8 cellular contexts compared by ENCODE assay signal in the genomic region with DNA sequence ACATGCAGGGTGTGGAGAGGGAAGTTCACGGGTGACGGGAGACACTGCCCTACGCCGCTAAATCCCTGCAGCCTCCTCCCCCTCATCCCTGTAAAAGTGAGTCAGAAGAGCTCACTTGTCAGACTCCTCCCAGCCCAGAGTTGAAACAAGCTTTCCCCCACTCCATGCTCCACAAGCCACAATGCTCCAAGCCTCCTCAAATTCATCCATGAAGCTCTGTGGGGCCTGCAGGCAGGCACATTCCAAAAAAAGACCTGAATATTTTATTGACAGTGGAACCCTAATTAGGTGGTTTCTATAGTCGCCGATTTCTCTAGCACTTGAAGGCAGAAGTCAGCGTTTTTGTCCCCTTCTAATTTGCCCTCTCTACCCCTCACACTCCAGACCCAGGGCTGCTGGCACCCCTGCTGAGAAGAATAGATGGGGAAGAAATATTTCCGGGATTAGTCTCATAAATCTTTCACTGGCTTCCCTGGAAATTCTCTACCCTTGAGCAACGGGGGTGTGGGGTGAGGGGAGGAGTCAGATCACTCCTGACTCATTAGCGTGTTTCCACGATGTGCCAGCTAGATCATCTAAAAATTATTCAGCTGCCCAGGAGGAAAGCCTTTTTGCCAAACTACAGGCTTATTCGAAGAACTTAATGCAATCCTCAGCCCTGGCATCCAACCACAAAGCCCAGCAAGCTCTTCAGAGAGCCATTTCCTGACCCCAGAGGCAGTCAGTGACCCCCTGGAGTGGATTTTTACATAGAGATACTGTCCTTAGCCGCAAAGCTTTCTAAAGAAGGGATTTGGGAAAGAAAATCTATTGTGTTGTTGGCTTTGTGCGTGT.
DNase-seq lines count a peak whose midpoint lies in the region; ATAC-seq and TF ChIP-seq lines count a peak whose summit lies in the region.

No MANE protein-coding gene starts in this region.

- peaks cover 8 to 11% (median 9%) of the 10 kb centered on the region in 5 donors for H3K27me3 Mint-ChIP-seq in naive thymus-derived CD4-positive, alpha-beta T cell

- H3K9ac ChIP-seq in ES-I3 (ENCODE audit: low read depth, low read length): peak overlapping the region; percentile 35

- H3K4me3 Mint-ChIP-seq in naive thymus-derived CD4-positive, alpha-beta T cell: no peak overlapping the region

- H3K4me1 Mint-ChIP-seq in naive thymus-derived CD4-positive, alpha-beta T cell: no peaks in the 10 kb centered on the region

- H3K9me3 ChIP-seq in ES-I3 (ENCODE audit: control insufficient read depth, insufficient read depth, low read length): no peaks in the 10 kb centered on the region
- no peaks in the 10 kb centered on the region for H3K9me3 ChIP-seq in ectodermal cell (ENCODE audit: control insufficient read depth, low read length)
- H3K9me3 ChIP-seq in naive thymus-derived CD4-positive, alpha-beta T cell (ENCODE audit: control insufficient read depth in 2 of 3, low read length in 3 of 3): no peaks in the 10 kb centered on the region

- peaks cover 0 to 2% (median 0%) of the 10 kb centered on the region in 11 donors for H3K9me3 Mint-ChIP-seq in naive thymus-derived CD4-positive, alpha-beta T cell

- no peak overlapping the region for H3K4me3 ChIP-seq in ectodermal cell (ENCODE audit: insufficient read depth, low read depth, low read length)
- no peak overlapping the region for H3K4me3 ChIP-seq in naive thymus-derived CD4-positive, alpha-beta T cell (ENCODE audit: low read length)

- H3K36me3 Mint-ChIP-seq in naive thymus-derived CD4-positive, alpha-beta T cell: no peaks in the 10 kb centered on the region

- whole genome bisulfite sequencing in ectodermal cell, 2 experiments: 3 to 7% methylated on average over 14 of the region's 14 CpGs

- H3K4me1 ChIP-seq in ES-I3 (ENCODE audit: insufficient read depth, low read length) (peaks cover 36% of the 10 kb centered on the region), ectodermal cell (ENCODE audit: control insufficient read depth, insufficient read depth, low read length) (peaks cover 15% of the 10 kb centered on the region)
- H3K4me1 ChIP-seq in naive thymus-derived CD4-positive, alpha-beta T cell (ENCODE audit: control insufficient read depth in 2 of 2, insufficient read depth in 2 of 2, low read length in 2 of 2): no peaks in the 10 kb centered on the region

- POLR2A ChIA-PET in naive thymus-derived CD4-positive, alpha-beta T cell (lab: Charles Lee): no interaction called here

- DNase-seq in NCI-H460 (ENCODE audit: extremely low read depth, low read depth): peak; percentile 27
- DNase-seq in omental fat pad (ENCODE audit: low spot score): no peak
- DNase-seq in naive thymus-derived CD4-positive, alpha-beta T cell: no peak
- no peak for DNase-seq in epidermal melanocyte (ENCODE audit: insufficient read length, low spot score)

- TF ChIP-seq CTCF in omental fat pad (IDR thresholded peaks at IDR 0.05): no peak

- H3K27ac ChIP-seq in ectodermal cell (ENCODE audit: insufficient read depth, low read depth, low read length, poor library complexity, severe bottlenecking): peak overlapping the region; percentile 64
- no peak overlapping the region for H3K27ac ChIP-seq in naive thymus-derived CD4-positive, alpha-beta T cell (ENCODE audit: low read depth, low read length)

- H3K36me3 ChIP-seq in ES-I3 (ENCODE audit: insufficient read depth, low read length) (no peaks in the 10 kb centered on the region), ectodermal cell (ENCODE audit: control insufficient read depth, insufficient read depth, low read length) (no peaks in the 10 kb centered on the region)
- no peaks in the 10 kb centered on the region for H3K36me3 ChIP-seq in naive thymus-derived CD4-positive, alpha-beta T cell (ENCODE audit: control insufficient read depth in 2 of 3, insufficient read depth in 3 of 3, low read length in 3 of 3)

- ATAC-seq in omental fat pad (ENCODE audit: low FRiP score): peak; percentile 91
- no peak for ATAC-seq in HG02852 (IDR thresholded peaks at IDR 0.05; ENCODE audit: unreplicated experiment)
- no peak for ATAC-seq in GM19328 (IDR thresholded peaks at IDR 0.05; ENCODE audit: unreplicated experiment)
- ATAC-seq in naive thymus-derived CD4-positive, alpha-beta T cell: no peak

- no peak overlapping the region for H3K27ac Mint-ChIP-seq in naive thymus-derived CD4-positive, alpha-beta T cell

- CTCF ChIA-PET in naive thymus-derived CD4-positive, alpha-beta T cell (lab: Charles Lee): interaction anchor here (0.6 kb wide), 1 partner anchor 564 kb away, joined by 3 read pairs; no protein-coding TSS in a partner anchor

- H3K27me3 ChIP-seq in ectodermal cell (ENCODE audit: control insufficient read depth, insufficient read depth, low read length, poor library complexity, severe bottlenecking): no peaks in the 10 kb centered on the region
- no peaks in the 10 kb centered on the region for H3K27me3 ChIP-seq in naive thymus-derived CD4-positive, alpha-beta T cell (ENCODE audit: control insufficient read depth in 2 of 2, insufficient read depth in 2 of 2, low read length in 2 of 2)

- intact Hi-C loops in naive thymus-derived CD4-positive, alpha-beta T cell (cut with micrococcal nuclease): no loop called here
